Comparison of ENCODE assay signal across 21 cellular contexts in the genomic region with DNA sequence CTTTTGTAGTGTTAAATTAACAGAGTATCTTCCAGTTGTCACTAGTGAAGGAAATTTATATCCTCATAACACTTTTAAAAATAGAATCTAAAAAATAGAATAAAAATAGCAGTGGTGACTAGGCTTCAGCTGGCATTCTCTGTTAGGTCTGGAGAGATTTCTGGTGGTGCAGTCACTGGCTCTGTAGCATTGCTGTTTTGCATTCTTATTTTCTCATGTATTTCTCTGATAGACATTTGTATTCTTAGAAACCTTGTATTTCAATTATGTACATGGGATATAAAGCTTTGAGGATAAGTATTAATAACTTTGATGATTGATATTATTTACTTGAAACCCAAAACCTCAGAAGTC.
DNase-seq lines count a peak whose midpoint lies in the region; ATAC-seq and TF ChIP-seq lines count a peak whose summit lies in the region.
"Had no signal": no experiment of that assay in that cellular context is flagged by ENCODE, and none has a peak within 500 bp of the region (broad histone marks: within the 10 kb centered on the region; RNA-seq: fewer than 3 reads in every experiment).

No MANE protein-coding gene starts in this region.

- TF ChIP-seq POLR2A in gastrocnemius medialis (IDR thresholded peaks at IDR 0.05), result peak in 1 of 2 donors; percentile 59

- H3K4me1 Mint-ChIP-seq in endothelial cell (ENCODE audit: unreplicated experiment), result no peaks in the 10 kb centered on the region

- intact Hi-C loops in left ventricle myocardium inferior (cut with micrococcal nuclease) (no loop called here), gastrocnemius medialis (cut with DNase I; ENCODE audit: low total_unique reads) (no loop called here)

- H3K27ac ChIP-seq in SJCRH30 (peak overlapping the region; percentile 61), left ventricle myocardium inferior (replicated peaks) (peak overlapping the region; percentile 89), gastrocnemius medialis (peak overlapping the region; percentile 86 to 92 (median 89))
- H3K27ac ChIP-seq: BLaER1 treated with 17β-estradiol and CSF1 and Interleukin-3, amounts not matched to agents 10 nM and 100 nM; cardiac muscle cell had no signal

- in situ Hi-C loops in gastrocnemius medialis (cut with MboI; ENCODE audit: low sequenced_read_pairs in 4 of 4), result no loop called here

- H3K9me3 ChIP-seq in SJCRH30 (replicated peaks), result no peaks in the 10 kb centered on the region
- H3K9me3 ChIP-seq in left ventricle myocardium inferior (replicated peaks), result no peaks in the 10 kb centered on the region
- H3K9me3 ChIP-seq in gastrocnemius medialis, result no peaks in the 10 kb centered on the region
- H3K9me3 ChIP-seq: BLaER1 treated with 17β-estradiol and CSF1 and Interleukin-3, amounts not matched to agents 10 nM and 100 nM had no signal

- H3K27me3 Mint-ChIP-seq in endothelial cell (ENCODE audit: unreplicated experiment), result peaks cover 2% of the 10 kb centered on the region
- H3K27me3 Mint-ChIP-seq: T-cell had no signal

- H3K36me3 ChIP-seq in SJCRH30 (peaks cover 17% of the 10 kb centered on the region), left ventricle myocardium inferior (peaks cover 8% of the 10 kb centered on the region), gastrocnemius medialis (no peaks in the 10 kb centered on the region)
- H3K36me3 ChIP-seq: cardiac muscle cell had no signal

- H3K4me1 ChIP-seq in SJCRH30 (peaks cover 51% of the 10 kb centered on the region), left ventricle myocardium inferior (peaks cover 41% of the 10 kb centered on the region), gastrocnemius medialis (peaks cover 42 to 45% of the 10 kb centered on the region in 2 donors)

- no peaks in the 10 kb centered on the region for H3K9me3 Mint-ChIP-seq in endothelial cell (ENCODE audit: unreplicated experiment)
- H3K9me3 Mint-ChIP-seq: HFFc6, nephron progenitor cell, T-cell had no signal

- no peak for TF ChIP-seq CTCF in left ventricle myocardium inferior (IDR thresholded peaks at IDR 0.05; ENCODE audit: borderline replicate concordance)
- no peak for TF ChIP-seq CTCF in gastrocnemius medialis (IDR thresholded peaks at IDR 0.05 in 4 of 5, conservative IDR thresholded peaks at IDR 0.05 in 1 of 5)
- no peak for TF ChIP-seq CTCF in endothelial cell (IDR thresholded peaks at IDR 0.05; ENCODE audit: unreplicated experiment)

- peak; percentile 93 to 97 for ATAC-seq in gastrocnemius medialis
- ATAC-seq: stimulated activated naive CD8-positive, alpha-beta T cell treated with anti-CD3 and anti-CD28 coated beads, Interleukin-15, Interleukin-2, amounts not matched to agents 100 U/mL and 50 U/mL, for 24 hours; T-cell had no signal

- H3K36me3 Mint-ChIP-seq in endothelial cell (ENCODE audit: low read depth, unreplicated experiment), result peaks cover 9% of the 10 kb centered on the region

- DNase-seq in AG08395 (ENCODE audit: low spot score), result peak; percentile 33
- no peak for DNase-seq in SJCRH30
- no peak for DNase-seq in left ventricle myocardium inferior
- DNase-seq in gastrocnemius medialis, result peak in 1 of 2 donors; percentile 42
- DNase-seq in T-helper 9 cell, result no peak
- no peak for DNase-seq in endothelial cell (ENCODE audit: low spot score)
- no peak for DNase-seq in mesenteric fat pad (ENCODE audit: low spot score)
- no peak for DNase-seq in effector CD4-positive, alpha-beta T cell
- DNase-seq: dorsolateral prefrontal cortex; HFFc6; mesenchymal stem cell; NCI-H1436; NCI-H526; nephron progenitor cell; stimulated activated CD4-positive, alpha-beta T cell treated with anti-CD3 and anti-CD28 coated beads, Interleukin-2, amount 100 ng/mL, for 48 hours; stimulated activated naive CD8-positive, alpha-beta T cell treated with anti-CD3 and anti-CD28 coated beads, Interleukin-15, Interleukin-2, amounts not matched to agents 100 U/mL and 50 U/mL, for 24 hours; T-cell; trophoblast cell had no signal

- H3K27me3 ChIP-seq in SJCRH30, result no peaks in the 10 kb centered on the region
- no peaks in the 10 kb centered on the region for H3K27me3 ChIP-seq in left ventricle myocardium inferior (ENCODE audit: low read depth)
- no peaks in the 10 kb centered on the region for H3K27me3 ChIP-seq in gastrocnemius medialis
- H3K27me3 ChIP-seq: BLaER1 treated with 17β-estradiol and CSF1 and Interleukin-3, amounts not matched to agents 10 nM and 100 nM; cardiac muscle cell; dorsolateral prefrontal cortex had no signal

- H3K27ac Mint-ChIP-seq in endothelial cell (ENCODE audit: unreplicated experiment), result no peak overlapping the region
- H3K27ac Mint-ChIP-seq: HFFc6, nephron progenitor cell had no signal

- H3K4me3 ChIP-seq in SJCRH30 (no peak overlapping the region), left ventricle myocardium inferior (peak overlapping the region; percentile 49), gastrocnemius medialis (peak overlapping the region in 1 of 4 donors; percentile 1)
- H3K4me3 ChIP-seq: BLaER1 treated with 17β-estradiol and CSF1 and Interleukin-3, amounts not matched to agents 10 nM and 100 nM; cardiac muscle cell; dorsolateral prefrontal cortex; smooth muscle cell had no signal

- no peak overlapping the region for H3K4me3 Mint-ChIP-seq in endothelial cell (ENCODE audit: unreplicated experiment)
- H3K4me3 Mint-ChIP-seq: HFFc6, nephron progenitor cell, T-cell had no signal
